35 cellular contexts compared by ENCODE assay signal in genomic region chr4:8603931-8604330, GRCh38. TPM values are rescaled to one million over a fixed set of nuclear protein-coding genes. Genes with fewer than 3 reads are reported as not detected.
"Had no signal": no experiment of that assay in that cellular context is flagged by ENCODE, and none has a peak within 500 bp of the region (broad histone marks: within the 10 kb centered on the region; RNA-seq: fewer than 3 reads in every experiment).

No MANE protein-coding gene starts in this region.

- H3K27me3 ChIP-seq: ascending aorta, cardiac muscle cell had no signal

- H3K4me1 ChIP-seq: ascending aorta, breast epithelium, colonic mucosa had no signal

- DNase-seq: activated CD4-positive, alpha-beta memory T cell treated with anti-CD3 and anti-CD28 coated beads for 36 hours; activated CD4-positive, alpha-beta T cell treated with anti-CD3 and anti-CD28 coated beads for 36 hours; activated CD4-positive, alpha-beta T cell treated with anti-CD3 and anti-CD28 coated beads, Interleukin-2, amount 10 ng/mL, durations not matched to agents 24 days and 14 days; activated CD4-positive, CD25-positive, alpha-beta regulatory T cell; activated CD4-positive, CD25-positive, alpha-beta regulatory T cell treated with anti-CD3 and anti-CD28 coated beads, Interleukin-2, amount 50 U/mL, for 72 hours; activated CD8-positive, alpha-beta memory T cell treated with anti-CD3 and anti-CD28 coated beads, Interleukin-2, amount 10 ng/mL, durations not matched to agents 7 days and 5 days; activated CD8-positive, alpha-beta memory T cell treated with anti-CD3 and anti-CD28 coated beads, Interleukin-2, amount 50 U/mL, for 4 hours; activated CD8-positive, alpha-beta T cell treated with anti-CD3 and anti-CD28 coated beads, Interleukin-2, amount 10 ng/mL, durations not matched to agents 7 days and 5 days; activated effector memory CD4-positive, alpha-beta T cell treated with anti-CD3 and anti-CD28 coated beads, Interleukin-2, amount 50 U/mL, for 16 hours; activated naive CD4-positive, alpha-beta T cell treated with anti-CD3 and anti-CD28 coated beads for 36 hours; activated naive CD8-positive, alpha-beta T cell treated with anti-CD3 and anti-CD28 coated beads, Interleukin-2, amount 10 ng/mL, durations not matched to agents 7 days and 5 days; activated T-cell treated with anti-CD3 and anti-CD28 coated beads, Interleukin-2, amount 50 U/mL, for 1 hour; activated T-cell treated with anti-CD3 and anti-CD28 coated beads, Interleukin-2, amount 50 U/mL, for 48 hours; central memory CD4-positive, alpha-beta T cell; cerebellar nuclear complex; colonic mucosa; effector CD8-positive, alpha-beta T cell; esophagus squamous epithelium; foreskin melanocyte; heart right ventricle; T-helper 9 cell; WERI-Rb-1 had no signal

- H3K27ac ChIP-seq: ascending aorta, breast epithelium, cardiac muscle cell, colonic mucosa, epithelial cell of prostate, esophagus squamous epithelium, gastroesophageal sphincter, heart right ventricle, WERI-Rb-1 had no signal

- H3K9me3 ChIP-seq: ascending aorta, breast epithelium, colonic mucosa, esophagus squamous epithelium, gastroesophageal sphincter, heart right ventricle had no signal

- ATAC-seq: activated CD4-positive, alpha-beta T cell treated with anti-CD3 and anti-CD28 coated beads for 36 hours; activated CD8-positive, alpha-beta memory T cell treated with anti-CD3 and anti-CD28 coated beads, Interleukin-2, amount 10 ng/mL, durations not matched to agents 7 days and 5 days; activated CD8-positive, alpha-beta T cell treated with anti-CD3 and anti-CD28 coated beads, Interleukin-2, amount 10 ng/mL, durations not matched to agents 7 days and 5 days; activated naive CD4-positive, alpha-beta T cell treated with anti-CD3 and anti-CD28 coated beads, Interleukin-2, amount 50 U/mL, for 72 hours; gastroesophageal sphincter; heart right ventricle had no signal

- H3K36me3 ChIP-seq: ascending aorta, breast epithelium, cardiac muscle cell, colonic mucosa, esophagus squamous epithelium, gastroesophageal sphincter, heart right ventricle, WERI-Rb-1 had no signal

- H3K4me3 ChIP-seq: ascending aorta, breast epithelium, cardiac muscle cell, colonic mucosa, esophagus squamous epithelium, gastroesophageal sphincter, heart right ventricle had no signal

RNA-seq across cellular contexts. Expression of gene CPZ, which starts 11.4 kb away (rescaled TPM):
- total RNA-seq: activated CD4-positive, alpha-beta memory T cell treated with anti-CD3 and anti-CD28 coated beads for 36 hours; activated CD4-positive, alpha-beta T cell treated with anti-CD3 and anti-CD28 coated beads for 36 hours; activated CD4-positive, alpha-beta T cell treated with anti-CD3 and anti-CD28 coated beads, Interleukin-2, amount 10 ng/mL, durations not matched to agents 24 days and 14 days; activated CD8-positive, alpha-beta memory T cell treated with anti-CD3 and anti-CD28 coated beads for 36 hours; activated CD8-positive, alpha-beta memory T cell treated with anti-CD3 and anti-CD28 coated beads, Interleukin-2, amount 10 ng/mL, durations not matched to agents 7 days and 5 days; activated naive CD4-positive, alpha-beta T cell treated with anti-CD3 and anti-CD28 coated beads for 36 hours; activated naive CD4-positive, alpha-beta T cell treated with anti-CD3 and anti-CD28 coated beads, Interleukin-2, amount 50 U/mL, for 72 hours; activated naive CD8-positive, alpha-beta T cell treated with anti-CD3 and anti-CD28 coated beads, Interleukin-2, amount 10 ng/mL, durations not matched to agents 7 days and 5 days; activated T-helper 1 cell treated with anti-CD3 and anti-CD28 coated beads, Interleukin-12 subunit alpha, Interleukin-12 subunit beta, Interleukin-2, Interleukin-4 antibody, amounts not matched to agents 30 ng/mL and 10 ng/mL and 1 ng/mL, durations not matched to agents 14 hours and 24 hours and 36 hours; activated T-helper 2 cell treated with anti-CD3 and anti-CD28 coated beads, Interferon-gamma antibody, Interleukin-2, Interleukin-4, amounts not matched to agents 10 μg/mL and 5 μg/mL and 100 μg/mL, durations not matched to agents 14 hours and 24 hours and 36 hours; dermis microvascular lymphatic vessel endothelial cell; endothelial cell of umbilical vein; T-helper 2 cell treated with Interferon-gamma antibody and Interleukin-4, amounts not matched to agents 100 ng/mL and 5 ng/mL, for 36 hours had no signal
- polyA plus RNA-seq: endothelial cell of umbilical vein had no signal

RNA-seq across cellular contexts. Expression of gene GPR78, which starts 23.7 kb away (rescaled TPM):
- total RNA-seq: activated CD4-positive, alpha-beta memory T cell treated with anti-CD3 and anti-CD28 coated beads for 36 hours; activated CD4-positive, alpha-beta T cell treated with anti-CD3 and anti-CD28 coated beads for 36 hours; activated CD4-positive, alpha-beta T cell treated with anti-CD3 and anti-CD28 coated beads, Interleukin-2, amount 10 ng/mL, durations not matched to agents 24 days and 14 days; activated CD8-positive, alpha-beta memory T cell treated with anti-CD3 and anti-CD28 coated beads for 36 hours; activated CD8-positive, alpha-beta memory T cell treated with anti-CD3 and anti-CD28 coated beads, Interleukin-2, amount 10 ng/mL, durations not matched to agents 7 days and 5 days; activated CD8-positive, alpha-beta T cell treated with anti-CD3 and anti-CD28 coated beads, Interleukin-2, amount 10 ng/mL, durations not matched to agents 7 days and 5 days; activated naive CD4-positive, alpha-beta T cell treated with anti-CD3 and anti-CD28 coated beads for 36 hours; activated naive CD8-positive, alpha-beta T cell treated with anti-CD3 and anti-CD28 coated beads, Interleukin-2, amount 10 ng/mL, durations not matched to agents 7 days and 5 days; activated T-helper 1 cell treated with anti-CD3 and anti-CD28 coated beads, Interleukin-12 subunit alpha, Interleukin-12 subunit beta, Interleukin-2, Interleukin-4 antibody, amounts not matched to agents 30 ng/mL and 10 ng/mL and 1 ng/mL, durations not matched to agents 14 hours and 24 hours and 36 hours; activated T-helper 2 cell treated with anti-CD3 and anti-CD28 coated beads, Interferon-gamma antibody, Interleukin-2, Interleukin-4, amounts not matched to agents 10 μg/mL and 5 μg/mL and 100 μg/mL, durations not matched to agents 14 hours and 24 hours and 36 hours; ascending aorta; colonic mucosa; dermis microvascular lymphatic vessel endothelial cell; endothelial cell of umbilical vein; gastroesophageal sphincter; glomerular endothelial cell; T-helper 2 cell treated with Interferon-gamma antibody and Interleukin-4, amounts not matched to agents 100 ng/mL and 5 ng/mL, for 36 hours had no signal
- polyA plus RNA-seq: endothelial cell of umbilical vein had no signal
